Comparison of ENCODE assay signal across 1 cellular context in the genomic region with DNA sequence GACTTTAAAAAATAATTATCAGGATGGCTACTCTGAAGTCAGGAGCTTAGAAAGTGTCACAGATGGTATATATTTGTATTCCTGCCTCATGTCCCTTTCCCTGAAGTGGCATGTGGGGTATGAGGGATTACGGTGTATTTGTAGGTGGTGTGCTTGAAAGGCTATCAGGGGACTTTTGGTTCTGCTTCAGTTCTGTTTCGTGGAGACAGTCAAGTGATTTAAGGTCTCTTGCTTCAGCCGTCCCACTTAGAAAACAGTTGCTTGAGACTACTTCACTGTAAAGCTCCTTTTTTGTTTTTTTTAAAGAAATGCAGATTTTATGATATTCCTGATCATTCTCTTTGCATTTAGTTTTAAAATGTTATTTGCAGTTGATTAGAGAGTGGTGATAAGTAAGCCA.
TF ChIP-seq lines count a peak whose summit lies in the region.

No MANE protein-coding gene starts in this region.

TF ChIP-seq in GM12878, 131 proteins besides CTCF, POLR2A, EP300 and RAD21:
- TF ChIP-seq RELB (IDR thresholded peaks at IDR 0.05; ENCODE audit: low read depth), result peak; percentile 39; the same call in 1 of the 2 replicates
- TF ChIP-seq, protein P1, sequence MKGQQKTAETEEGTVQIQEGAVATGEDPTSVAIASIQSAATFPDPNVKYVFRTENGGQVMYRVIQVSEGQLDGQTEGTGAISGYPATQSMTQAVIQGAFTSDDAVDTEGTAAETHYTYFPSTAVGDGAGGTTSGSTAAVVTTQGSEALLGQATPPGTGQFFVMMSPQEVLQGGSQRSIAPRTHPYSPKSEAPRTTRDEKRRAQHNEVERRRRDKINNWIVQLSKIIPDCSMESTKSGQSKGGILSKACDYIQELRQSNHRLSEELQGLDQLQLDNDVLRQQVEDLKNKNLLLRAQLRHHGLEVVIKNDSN (IDR thresholded peaks at IDR 0.05; ENCODE audit: borderline replicate concordance, extremely low read length, insufficient read depth, low read depth, low read length), result no peak
- peak; percentile 21 for TF ChIP-seq SKIL (IDR thresholded peaks at IDR 0.05; ENCODE audit: low read depth, poor library complexity, severe bottlenecking)
- no peak for TF ChIP-seq TCF3 (IDR thresholded peaks at IDR 0.05; ENCODE audit: borderline replicate concordance, insufficient read depth, low read depth, low read length)
- TF ChIP-seq NFXL1 (IDR thresholded peaks at IDR 0.05; ENCODE audit: borderline replicate concordance), result no peak
- TF ChIP-seq STAT3 (IDR thresholded peaks at IDR 0.05; ENCODE audit: low read depth, low read length), result no peak
- no peak for TF ChIP-seq POLR2AphosphoS2 (IDR thresholded peaks at IDR 0.05; ENCODE audit: low read depth, low read length)
- TF ChIP-seq USF2 (IDR thresholded peaks at IDR 0.05; ENCODE audit: borderline replicate concordance, low read depth, low read length), result no peak
- TF ChIP-seq BRCA1 (IDR thresholded peaks at IDR 0.05; ENCODE audit: low read depth, low read length), result no peak
- TF ChIP-seq, protein P2, sequence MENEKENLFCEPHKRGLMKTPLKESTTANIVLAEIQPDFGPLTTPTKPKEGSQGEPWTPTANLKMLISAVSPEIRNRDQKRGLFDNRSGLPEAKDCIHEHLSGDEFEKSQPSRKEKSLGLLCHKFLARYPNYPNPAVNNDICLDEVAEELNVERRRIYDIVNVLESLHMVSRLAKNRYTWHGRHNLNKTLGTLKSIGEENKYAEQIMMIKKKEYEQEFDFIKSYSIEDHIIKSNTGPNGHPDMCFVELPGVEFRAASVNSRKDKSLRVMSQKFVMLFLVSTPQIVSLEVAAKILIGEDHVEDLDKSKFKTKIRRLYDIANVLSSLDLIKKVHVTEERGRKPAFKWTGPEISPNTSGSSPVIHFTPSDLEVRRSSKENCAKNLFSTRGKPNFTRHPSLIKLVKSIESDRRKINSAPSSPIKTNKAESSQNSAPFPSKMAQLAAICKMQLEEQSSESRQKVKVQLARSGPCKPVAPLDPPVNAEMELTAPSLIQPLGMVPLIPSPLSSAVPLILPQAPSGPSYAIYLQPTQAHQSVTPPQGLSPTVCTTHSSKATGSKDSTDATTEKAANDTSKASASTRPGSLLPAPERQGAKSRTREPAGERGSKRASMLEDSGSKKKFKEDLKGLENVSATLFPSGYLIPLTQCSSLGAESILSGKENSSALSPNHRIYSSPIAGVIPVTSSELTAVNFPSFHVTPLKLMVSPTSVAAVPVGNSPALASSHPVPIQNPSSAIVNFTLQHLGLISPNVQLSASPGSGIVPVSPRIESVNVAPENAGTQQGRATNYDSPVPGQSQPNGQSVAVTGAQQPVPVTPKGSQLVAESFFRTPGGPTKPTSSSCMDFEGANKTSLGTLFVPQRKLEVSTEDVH (IDR thresholded peaks at IDR 0.05; ENCODE audit: low read depth, partially characterized antibody), result no peak
- TF ChIP-seq JUND (IDR thresholded peaks at IDR 0.05; ENCODE audit: low read depth, low read length), result no peak
- TF ChIP-seq IKZF2 (IDR thresholded peaks at IDR 0.05), result 0 out of 4 replicates have a peak, but pooled peaks of 1 of the 2 experiments have one; percentile 16
- TF ChIP-seq ZNF622 (IDR thresholded peaks at IDR 0.05), result no peak
- TF ChIP-seq HDGF (IDR thresholded peaks at IDR 0.05), result no peak
- no peak for TF ChIP-seq YY1 (IDR thresholded peaks at IDR 0.05; ENCODE audit: low read depth, low read length)
- no peak for TF ChIP-seq SREBF1 (IDR thresholded peaks at IDR 0.05; ENCODE audit: low read length)
- no peak for TF ChIP-seq HDAC2 (IDR thresholded peaks at IDR 0.05)
- TF ChIP-seq NRF1 (conservative IDR thresholded peaks at IDR 0.05; ENCODE audit: low read depth, low read length), result no peak
- TF ChIP-seq MAX (IDR thresholded peaks at IDR 0.05; ENCODE audit: low read depth, low read length), result no peak
- no peak for TF ChIP-seq SPI1 (IDR thresholded peaks at IDR 0.05; ENCODE audit: borderline replicate concordance, insufficient read depth, low read depth, low read length)
- no peak for TF ChIP-seq SUPT20H (IDR thresholded peaks at IDR 0.05; ENCODE audit: borderline replicate concordance, control insufficient read depth, low read depth, low read length)
- TF ChIP-seq ATF7 (IDR thresholded peaks at IDR 0.05; ENCODE audit: low read depth), result no peak
- no peak for TF ChIP-seq ZSCAN29 (IDR thresholded peaks at IDR 0.05)
- TF ChIP-seq CREB1 (IDR thresholded peaks at IDR 0.05; ENCODE audit: low read depth), result no peak
- TF ChIP-seq MEF2A (IDR thresholded peaks at IDR 0.05; ENCODE audit: insufficient read depth, low read depth, low read length), result no peak
TF ChIP-seq in GM12878: peak in this region for 3.
